Comparison of ENCODE assay signal across 8 cellular contexts in the genomic region with DNA sequence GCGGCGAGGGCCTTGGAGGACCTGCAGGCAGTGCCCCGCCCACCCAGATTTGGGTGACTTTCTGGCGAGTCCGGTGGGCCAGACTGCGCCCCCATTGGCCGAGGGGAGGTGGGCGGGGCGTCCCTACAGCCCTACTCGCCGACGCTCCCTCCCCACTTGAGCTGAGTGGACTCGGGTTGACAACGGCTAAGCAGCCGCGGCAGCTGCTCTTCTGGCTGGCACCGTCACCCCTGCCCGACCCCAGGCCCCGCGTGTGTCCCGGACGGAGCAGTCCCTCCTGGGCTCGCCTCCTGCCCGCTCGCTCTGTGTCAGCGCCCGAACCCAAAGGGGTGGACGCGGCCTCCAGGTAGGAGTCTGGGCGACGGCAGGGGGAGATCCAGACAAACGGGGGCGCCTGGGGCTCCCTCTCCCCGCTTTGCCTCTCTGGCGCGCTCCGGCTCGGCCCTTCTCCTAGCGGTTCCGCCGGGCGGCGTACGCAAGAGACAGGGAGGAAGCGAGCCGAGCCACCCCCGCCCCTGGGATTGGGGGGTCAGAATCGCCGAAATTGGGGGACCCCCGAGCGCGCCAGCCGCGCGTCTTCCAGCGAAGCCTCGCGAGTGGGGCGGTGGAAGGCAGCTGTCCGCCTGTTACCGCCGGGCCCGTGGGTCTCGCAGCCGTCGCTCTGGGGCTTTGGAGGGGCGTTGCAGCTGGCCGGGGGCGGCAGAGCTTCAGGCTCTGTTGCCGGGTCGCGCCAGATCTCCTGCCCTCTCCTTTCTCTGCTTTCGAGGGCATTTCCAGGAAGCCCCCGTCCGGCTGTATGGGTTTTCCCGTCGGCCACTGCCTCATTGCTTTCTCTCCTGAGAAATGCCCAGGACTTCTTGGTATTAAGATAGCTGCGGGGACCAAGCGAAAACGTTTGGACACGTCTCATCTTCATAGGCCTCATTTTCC. TPM values are rescaled to one million over a fixed set of nuclear protein-coding genes. Genes with fewer than 3 reads are reported as not detected.
A peak's percentile ranks its signal among the peaks of the same experiment; 100 is the strongest.
DNase-seq lines count a peak whose midpoint lies in the region; ATAC-seq and TF ChIP-seq lines count a peak whose summit lies in the region.

No MANE protein-coding gene starts in this region.

- TF ChIP-seq CTCF in endothelial cell (IDR thresholded peaks at IDR 0.05; ENCODE audit: unreplicated experiment), result no peak

- H3K27me3 Mint-ChIP-seq in endothelial cell (ENCODE audit: unreplicated experiment), result peaks cover 8% of the 10 kb centered on the region

- peak; percentile 76 for DNase-seq in EH (ENCODE audit: low read depth)
- DNase-seq in SKM-1 treated with dmso at 0.1 percent for 144 hours (lab: John Stamatoyannopoulos, UW; ENCODE audit: unreplicated experiment), result peak; percentile 51
- peak; percentile 77 for DNase-seq in endothelial cell (ENCODE audit: low spot score)
- DNase-seq in lung microvascular endothelial cell (ENCODE audit: low read depth in 2 of 2), result peak; percentile 62 to 76
- DNase-seq in NCI-H128 (lab: John Stamatoyannopoulos, UW; ENCODE audit: unreplicated experiment), result no peak
- DNase-seq in GOT3 (lab: John Stamatoyannopoulos, UW), result no peak

- H3K9me3 ChIP-seq in subcutaneous abdominal adipose tissue (ENCODE audit: control insufficient read depth in 5 of 5, low read length in 5 of 5), result no peaks in the 10 kb centered on the region

- H3K4me3 Mint-ChIP-seq in endothelial cell (ENCODE audit: unreplicated experiment), result peak overlapping the region; percentile 97

- H3K27ac ChIP-seq in subcutaneous abdominal adipose tissue (ENCODE audit: low read depth, low read length), result peak overlapping the region; percentile 69

- no peaks in the 10 kb centered on the region for H3K9me3 Mint-ChIP-seq in endothelial cell (ENCODE audit: unreplicated experiment)

- peaks cover 24% of the 10 kb centered on the region for H3K4me1 Mint-ChIP-seq in endothelial cell (ENCODE audit: unreplicated experiment)

- peak overlapping the region; percentile 51 to 69 (median 61) for H3K4me3 ChIP-seq in subcutaneous abdominal adipose tissue (ENCODE audit: low read depth in 1 of 5, low read length in 5 of 5)

- H3K36me3 ChIP-seq in subcutaneous abdominal adipose tissue (ENCODE audit: control insufficient read depth in 5 of 5, insufficient read depth in 5 of 5, low read length in 5 of 5), result no peaks in the 10 kb centered on the region

- no peaks in the 10 kb centered on the region for H3K36me3 Mint-ChIP-seq in endothelial cell (ENCODE audit: low read depth, unreplicated experiment)

- H3K9ac ChIP-seq in subcutaneous abdominal adipose tissue (ENCODE audit: low read length in 5 of 5), result peak overlapping the region in 4 of 5 donors; percentile 64 to 76 (median 68)

- ATAC-seq in HG02642 (IDR thresholded peaks at IDR 0.05; ENCODE audit: poor library complexity, unreplicated experiment), result peak; percentile 53

- peaks cover under 1 to 48% (median 6%) of the 10 kb centered on the region in 5 donors for H3K4me1 ChIP-seq in subcutaneous abdominal adipose tissue (ENCODE audit: control insufficient read depth in 5 of 5, insufficient read depth in 5 of 5, low read length in 5 of 5)

- peak overlapping the region; percentile 57 for H3K27ac Mint-ChIP-seq in endothelial cell (ENCODE audit: unreplicated experiment)

- H3K27me3 ChIP-seq in subcutaneous abdominal adipose tissue (ENCODE audit: control insufficient read depth in 5 of 5, insufficient read depth in 4 of 5, low read length in 5 of 5), result peaks cover 0 to 9% (median 3%) of the 10 kb centered on the region in 5 donors

RNA-seq across cellular contexts. Expression of gene STARD8, which starts 46.3 kb away (rescaled TPM):
- total RNA-seq in endothelial cell (ENCODE audit: unreplicated experiment) (82.7 TPM), lung microvascular endothelial cell (16.8 and 33.3 TPM in 2 replicates)

Comparison
In these comparisons a context has a peak if more than half of its experiments do, and no peak if none do; other contexts are left out.
1. DNase-seq: peak in EH (single experiment), SKM-1 treated with dmso at 0.1 percent for 144 hours (single experiment), endothelial cell (single experiment) and lung microvascular endothelial cell (2 of 2); none in NCI-H128 (single experiment) and GOT3 (single experiment).